1 cellular context compared by ENCODE assay signal in the genomic region with DNA sequence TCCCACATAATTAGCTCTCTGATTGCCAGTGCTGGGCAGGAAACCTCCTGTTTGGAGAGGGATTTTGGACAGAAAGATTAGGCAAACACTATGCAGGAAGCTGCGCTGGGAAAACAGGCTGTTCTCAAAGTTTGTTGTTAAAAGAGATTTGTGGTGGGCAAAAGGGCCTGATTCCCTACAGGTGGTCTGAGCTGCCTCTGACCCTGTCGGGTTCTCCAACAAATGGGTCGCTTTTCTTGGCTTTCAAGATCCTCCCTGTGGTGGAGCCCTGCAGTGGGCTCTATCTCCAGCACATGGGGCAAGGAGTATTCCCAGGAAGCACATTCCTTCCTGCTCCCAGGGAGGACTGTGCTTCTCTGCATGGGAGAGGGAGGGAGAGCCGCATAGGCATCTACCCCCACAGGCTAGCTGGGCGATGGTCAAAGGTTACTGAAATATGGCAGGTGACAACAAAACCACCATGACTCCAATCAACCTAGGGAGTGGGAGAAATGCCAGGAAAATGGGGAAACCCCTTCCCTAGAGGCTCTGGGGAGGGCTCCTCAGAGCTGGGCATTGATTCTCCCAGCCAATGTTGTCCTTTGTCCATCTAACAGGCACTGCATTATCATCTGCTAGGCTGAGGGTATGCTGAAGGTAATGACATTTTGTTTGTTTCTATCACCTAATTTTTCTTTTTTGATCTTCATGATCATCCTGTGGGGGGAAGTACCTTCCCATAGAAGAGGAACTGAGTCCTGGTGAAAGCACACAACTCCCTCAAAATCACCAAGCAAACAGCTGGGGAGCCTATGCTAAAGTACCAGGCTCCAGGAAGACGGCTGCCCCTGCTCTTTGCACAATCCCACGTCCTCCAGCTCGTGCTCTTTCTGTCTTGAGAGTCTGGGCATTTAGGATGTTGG.
TF ChIP-seq lines count a peak whose summit lies in the region.

No MANE protein-coding gene starts in this region.

TF ChIP-seq in HepG2, 621 proteins besides CTCF, POLR2A, EP300 and RAD21 (continued from another document and continues in another):
- TF ChIP-seq SRSF4 (IDR thresholded peaks at IDR 0.05; ENCODE audit: low read depth, low read length, poor library complexity, severe bottlenecking) = no peak
- TF ChIP-seq, protein P1, sequence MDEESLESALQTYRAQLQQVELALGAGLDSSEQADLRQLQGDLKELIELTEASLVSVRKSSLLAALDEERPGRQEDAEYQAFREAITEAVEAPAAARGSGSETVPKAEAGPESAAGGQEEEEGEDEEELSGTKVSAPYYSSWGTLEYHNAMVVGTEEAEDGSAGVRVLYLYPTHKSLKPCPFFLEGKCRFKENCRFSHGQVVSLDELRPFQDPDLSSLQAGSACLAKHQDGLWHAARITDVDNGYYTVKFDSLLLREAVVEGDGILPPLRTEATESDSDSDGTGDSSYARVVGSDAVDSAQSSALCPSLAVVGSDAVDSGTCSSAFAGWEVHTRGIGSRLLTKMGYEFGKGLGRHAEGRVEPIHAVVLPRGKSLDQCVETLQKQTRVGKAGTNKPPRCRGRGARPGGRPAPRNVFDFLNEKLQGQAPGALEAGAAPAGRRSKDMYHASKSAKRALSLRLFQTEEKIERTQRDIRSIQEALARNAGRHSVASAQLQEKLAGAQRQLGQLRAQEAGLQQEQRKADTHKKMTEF (CRISPR knock-in tag; IDR thresholded peaks at IDR 0.05) = peak; percentile 73
- peak; percentile 72 for TF ChIP-seq ELF3 (CRISPR knock-in tag; IDR thresholded peaks at IDR 0.05)
- TF ChIP-seq ZNF292 (CRISPR knock-in tag; IDR thresholded peaks at IDR 0.05; ENCODE audit: borderline replicate concordance, low read depth) = peak; percentile 80; the same call in 1 of the 2 replicates
- no peak for TF ChIP-seq SMAD1 (CRISPR knock-in tag; IDR thresholded peaks at IDR 0.05; ENCODE audit: borderline replicate concordance, low read depth)
- no peak for TF ChIP-seq IKZF4 (CRISPR knock-in tag; IDR thresholded peaks at IDR 0.05; ENCODE audit: borderline replicate concordance, low read depth, not compliant biosample characterization)
- peak; percentile 59; the same call in 1 of the 2 replicates for TF ChIP-seq ZNF747 (CRISPR knock-in tag; IDR thresholded peaks at IDR 0.05; ENCODE audit: borderline replicate concordance)
- TF ChIP-seq, protein P2, sequence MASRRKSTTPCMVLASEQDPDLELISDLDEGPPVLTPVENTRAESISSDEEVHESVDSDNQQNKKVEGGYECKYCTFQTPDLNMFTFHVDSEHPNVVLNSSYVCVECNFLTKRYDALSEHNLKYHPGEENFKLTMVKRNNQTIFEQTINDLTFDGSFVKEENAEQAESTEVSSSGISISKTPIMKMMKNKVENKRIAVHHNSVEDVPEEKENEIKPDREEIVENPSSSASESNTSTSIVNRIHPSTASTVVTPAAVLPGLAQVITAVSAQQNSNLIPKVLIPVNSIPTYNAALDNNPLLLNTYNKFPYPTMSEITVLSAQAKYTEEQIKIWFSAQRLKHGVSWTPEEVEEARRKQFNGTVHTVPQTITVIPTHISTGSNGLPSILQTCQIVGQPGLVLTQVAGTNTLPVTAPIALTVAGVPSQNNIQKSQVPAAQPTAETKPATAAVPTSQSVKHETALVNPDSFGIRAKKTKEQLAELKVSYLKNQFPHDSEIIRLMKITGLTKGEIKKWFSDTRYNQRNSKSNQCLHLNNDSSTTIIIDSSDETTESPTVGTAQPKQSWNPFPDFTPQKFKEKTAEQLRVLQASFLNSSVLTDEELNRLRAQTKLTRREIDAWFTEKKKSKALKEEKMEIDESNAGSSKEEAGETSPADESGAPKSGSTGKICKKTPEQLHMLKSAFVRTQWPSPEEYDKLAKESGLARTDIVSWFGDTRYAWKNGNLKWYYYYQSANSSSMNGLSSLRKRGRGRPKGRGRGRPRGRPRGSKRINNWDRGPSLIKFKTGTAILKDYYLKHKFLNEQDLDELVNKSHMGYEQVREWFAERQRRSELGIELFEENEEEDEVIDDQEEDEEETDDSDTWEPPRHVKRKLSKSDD (CRISPR knock-in tag; IDR thresholded peaks at IDR 0.05; ENCODE audit: low read depth) = no peak
- TF ChIP-seq U2AF1 (optimal IDR thresholded peaks at IDR 0.05; ENCODE audit: low read depth, low read length) = no peak
- no peak for TF ChIP-seq ZBTB4 (CRISPR knock-in tag; IDR thresholded peaks at IDR 0.05; ENCODE audit: borderline replicate concordance)
- peak; percentile 98 for TF ChIP-seq PITX1 (CRISPR knock-in tag; IDR thresholded peaks at IDR 0.05)
- TF ChIP-seq, protein P3, sequence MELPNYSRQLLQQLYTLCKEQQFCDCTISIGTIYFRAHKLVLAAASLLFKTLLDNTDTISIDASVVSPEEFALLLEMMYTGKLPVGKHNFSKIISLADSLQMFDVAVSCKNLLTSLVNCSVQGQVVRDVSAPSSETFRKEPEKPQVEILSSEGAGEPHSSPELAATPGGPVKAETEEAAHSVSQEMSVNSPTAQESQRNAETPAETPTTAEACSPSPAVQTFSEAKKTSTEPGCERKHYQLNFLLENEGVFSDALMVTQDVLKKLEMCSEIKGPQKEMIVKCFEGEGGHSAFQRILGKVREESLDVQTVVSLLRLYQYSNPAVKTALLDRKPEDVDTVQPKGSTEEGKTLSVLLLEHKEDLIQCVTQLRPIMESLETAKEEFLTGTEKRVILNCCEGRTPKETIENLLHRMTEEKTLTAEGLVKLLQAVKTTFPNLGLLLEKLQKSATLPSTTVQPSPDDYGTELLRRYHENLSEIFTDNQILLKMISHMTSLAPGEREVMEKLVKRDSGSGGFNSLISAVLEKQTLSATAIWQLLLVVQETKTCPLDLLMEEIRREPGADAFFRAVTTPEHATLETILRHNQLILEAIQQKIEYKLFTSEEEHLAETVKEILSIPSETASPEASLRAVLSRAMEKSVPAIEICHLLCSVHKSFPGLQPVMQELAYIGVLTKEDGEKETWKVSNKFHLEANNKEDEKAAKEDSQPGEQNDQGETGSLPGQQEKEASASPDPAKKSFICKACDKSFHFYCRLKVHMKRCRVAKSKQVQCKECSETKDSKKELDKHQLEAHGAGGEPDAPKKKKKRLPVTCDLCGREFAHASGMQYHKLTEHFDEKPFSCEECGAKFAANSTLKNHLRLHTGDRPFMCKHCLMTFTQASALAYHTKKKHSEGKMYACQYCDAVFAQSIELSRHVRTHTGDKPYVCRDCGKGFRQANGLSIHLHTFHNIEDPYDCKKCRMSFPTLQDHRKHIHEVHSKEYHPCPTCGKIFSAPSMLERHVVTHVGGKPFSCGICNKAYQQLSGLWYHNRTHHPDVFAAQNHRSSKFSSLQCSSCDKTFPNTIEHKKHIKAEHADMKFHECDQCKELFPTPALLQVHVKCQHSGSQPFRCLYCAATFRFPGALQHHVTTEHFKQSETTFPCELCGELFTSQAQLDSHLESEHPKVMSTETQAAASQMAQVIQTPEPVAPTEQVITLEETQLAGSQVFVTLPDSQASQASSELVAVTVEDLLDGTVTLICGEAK (IDR thresholded peaks at IDR 0.05) = no peak
- TF ChIP-seq, protein P3 (CRISPR knock-in tag; IDR thresholded peaks at IDR 0.05) = no peak
- 0 out of 2 replicates have a peak, but pooled peaks have one; percentile 43 for TF ChIP-seq NCOR1 (IDR thresholded peaks at IDR 0.05; ENCODE audit: borderline replicate concordance, low read length)
- TF ChIP-seq MATR3 (CRISPR knock-in tag; IDR thresholded peaks at IDR 0.05) = no peak
- TF ChIP-seq ZNF142 (CRISPR knock-in tag; IDR thresholded peaks at IDR 0.05) = no peak
- no peak for TF ChIP-seq ZNF468 (CRISPR knock-in tag; IDR thresholded peaks at IDR 0.05)
- no peak for TF ChIP-seq ETV6 (CRISPR knock-in tag; conservative IDR thresholded peaks at IDR 0.05)
- TF ChIP-seq RBAK (CRISPR knock-in tag; IDR thresholded peaks at IDR 0.05) = no peak
- no peak for TF ChIP-seq ZNF782 (CRISPR knock-in tag; IDR thresholded peaks at IDR 0.05; ENCODE audit: borderline replicate concordance)
- TF ChIP-seq ZNF205 (CRISPR knock-in tag; IDR thresholded peaks at IDR 0.05) = peak; percentile 43; the same call in 1 of the 2 replicates
- TF ChIP-seq CENPX (CRISPR knock-in tag; IDR thresholded peaks at IDR 0.05) = no peak
- peak; percentile 30; the same call in 1 of the 2 replicates for TF ChIP-seq ELF1 (CRISPR knock-in tag; IDR thresholded peaks at IDR 0.05)
- TF ChIP-seq PHF20 (CRISPR knock-in tag; IDR thresholded peaks at IDR 0.05) = no peak
- TF ChIP-seq CEBPB (IDR thresholded peaks at IDR 0.05; ENCODE audit: borderline replicate concordance, low read depth, low read length) = no peak
- TF ChIP-seq FOXK2 (IDR thresholded peaks at IDR 0.05) = no peak
- TF ChIP-seq MIER3 (CRISPR knock-in tag; IDR thresholded peaks at IDR 0.05; ENCODE audit: borderline replicate concordance) = 0 out of 2 replicates have a peak, but pooled peaks have one; percentile 42
- TF ChIP-seq ZNF124 (CRISPR knock-in tag; IDR thresholded peaks at IDR 0.05) = no peak
- peak; percentile 31; the same call in 1 of the 2 replicates for TF ChIP-seq HDAC1 (CRISPR knock-in tag; IDR thresholded peaks at IDR 0.05)
- TF ChIP-seq GABPA (IDR thresholded peaks at IDR 0.05; ENCODE audit: low read depth, low read length) = no peak
- no peak for TF ChIP-seq GABPA (CRISPR knock-in tag; IDR thresholded peaks at IDR 0.05; ENCODE audit: low read depth)
